ENCODE assay signal across 19 cellular contexts in genomic region chr9:104882574-104882973, GRCh38.
"Had no signal": no experiment of that assay in that cellular context is flagged by ENCODE, and none has a peak within 500 bp of the region (broad histone marks: within the 10 kb centered on the region; RNA-seq: fewer than 3 reads in every experiment).

No MANE protein-coding gene starts in this region.

- ATAC-seq: activated naive CD4-positive, alpha-beta T cell treated with anti-CD3 and anti-CD28 coated beads, Interleukin-2, amount 50 U/mL, for 72 hours; naive thymus-derived CD8-positive, alpha-beta T cell; sciatic nerve; stimulated activated naive B cell treated with anti-CD40 and anti-IgM and Interleukin-4, amounts not matched to agents 10 μg/mL and 1 μg/mL and 100 μg/mL, for 72 hours had no signal

- FAIRE-seq: astrocyte, bronchial epithelial cell, TTC549, urothelium cell line had no signal

- H3K9me3 ChIP-seq: adrenal gland, neutrophil, tibial nerve had no signal

- H3K27ac ChIP-seq: neutrophil, parathyroid adenoma, tibial nerve had no signal

- DNase-seq: activated CD4-positive, alpha-beta T cell treated with anti-CD3 and anti-CD28 coated beads, Interleukin-2, amount 50 U/mL, for 4 hours; activated gamma-delta T cell treated with Interleukin-2 at 50 U/mL for 16 hours; effector CD4-positive, alpha-beta T cell; left cardiac atrium; mesendoderm; naive thymus-derived CD8-positive, alpha-beta T cell; stimulated activated CD4-positive, alpha-beta T cell treated with anti-CD3 and anti-CD28 coated beads, Interleukin-4, amount 100 ng/mL, for 24 hours; stimulated activated naive B cell treated with anti-CD40 and anti-IgM and Interleukin-4, amounts not matched to agents 10 μg/mL and 1 μg/mL and 100 μg/mL, for 72 hours had no signal

- H3K4me1 ChIP-seq: parathyroid adenoma had no signal

- H2AFZ ChIP-seq: parathyroid adenoma had no signal

- H3K79me2 ChIP-seq: parathyroid adenoma had no signal

- H3K4me3 ChIP-seq: adrenal gland, smooth muscle cell, tibial nerve had no signal

- H3K27me3 ChIP-seq: adrenal gland, neutrophil, tibial nerve had no signal

- H3K4me2 ChIP-seq: smooth muscle cell had no signal

- H3K9ac ChIP-seq: parathyroid adenoma had no signal
